7 cellular contexts compared by ENCODE assay signal in the genomic region with DNA sequence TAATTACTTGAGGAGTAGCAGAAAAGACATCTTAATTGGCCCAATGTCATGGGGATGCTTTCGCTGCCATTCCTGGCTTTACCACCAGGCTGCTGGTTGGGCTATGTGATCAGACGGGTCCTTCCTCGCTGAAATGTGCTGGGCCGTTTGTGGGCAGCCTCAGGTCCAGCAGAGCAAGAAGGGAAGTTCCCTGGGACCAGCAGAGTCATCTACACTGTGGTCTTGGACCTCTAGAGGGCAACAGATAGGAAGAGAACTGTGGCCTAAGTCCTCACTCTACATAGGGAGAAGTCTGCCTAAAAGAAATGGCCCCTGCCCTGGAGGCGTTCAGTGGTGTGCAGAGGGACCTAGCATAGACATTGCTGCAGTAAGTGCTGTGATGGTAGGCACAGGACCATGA. TPM values are rescaled to one million over a fixed set of nuclear protein-coding genes. Genes with fewer than 3 reads are reported as not detected.
DNase-seq lines count a peak whose midpoint lies in the region; ATAC-seq, FAIRE-seq and TF ChIP-seq lines count a peak whose summit lies in the region.

No MANE protein-coding gene starts in this region.

- TF ChIP-seq CTCF in GM13977 (IDR thresholded peaks at IDR 0.05; ENCODE audit: extremely low read depth, insufficient read depth, missing control alignments) (peak; percentile 43), LNCAP (IDR thresholded peaks at IDR 0.05) (0 out of 2 replicates have a peak, but pooled peaks have one; percentile 20)

- H3K4me3 Mint-ChIP-seq in activated T-helper 17 cell treated with anti-CD3 and anti-CD28 coated beads, Interleukin-2, amount 50 U/mL, for 72 hours = peak overlapping the region; percentile 93
- H3K4me3 Mint-ChIP-seq in stimulated activated naive CD8-positive, alpha-beta T cell treated with anti-CD3 and anti-CD28 coated beads, Interleukin-15, Interleukin-2, amounts not matched to agents 100 ng/mL and 50 ng/mL, for 24 hours = peak overlapping the region; percentile 84

- peak overlapping the region; percentile 95 for H3K27ac Mint-ChIP-seq in activated T-helper 17 cell treated with anti-CD3 and anti-CD28 coated beads, Interleukin-2, amount 50 U/mL, for 72 hours
- peak overlapping the region; percentile 93 for H3K27ac Mint-ChIP-seq in stimulated activated naive CD8-positive, alpha-beta T cell treated with anti-CD3 and anti-CD28 coated beads, Interleukin-15, Interleukin-2, amounts not matched to agents 100 ng/mL and 50 ng/mL, for 24 hours

- in situ Hi-C loops in GM13977 (cut with MboI; ENCODE audit: low pct_unique_long_range_greater_than_20kb, low sequenced_read_pairs, unreplicated experiment) = no loop called here

- no peak for FAIRE-seq in urothelium cell line (lab: Jason Lieb, UNC)

- H3K36me3 Mint-ChIP-seq in activated T-helper 17 cell treated with anti-CD3 and anti-CD28 coated beads, Interleukin-2, amount 50 U/mL, for 72 hours (ENCODE audit: low read depth) = peaks cover 99% of the 10 kb centered on the region
- peaks cover 55% of the 10 kb centered on the region for H3K36me3 Mint-ChIP-seq in stimulated activated naive CD8-positive, alpha-beta T cell treated with anti-CD3 and anti-CD28 coated beads, Interleukin-15, Interleukin-2, amounts not matched to agents 100 ng/mL and 50 ng/mL, for 24 hours (ENCODE audit: low read depth)

- peaks cover 73% of the 10 kb centered on the region for H3K4me1 Mint-ChIP-seq in activated T-helper 17 cell treated with anti-CD3 and anti-CD28 coated beads, Interleukin-2, amount 50 U/mL, for 72 hours
- H3K4me1 Mint-ChIP-seq in stimulated activated naive CD8-positive, alpha-beta T cell treated with anti-CD3 and anti-CD28 coated beads, Interleukin-15, Interleukin-2, amounts not matched to agents 100 ng/mL and 50 ng/mL, for 24 hours (ENCODE audit: low read depth) = peaks cover 99% of the 10 kb centered on the region

- H3K9me3 Mint-ChIP-seq in activated T-helper 17 cell treated with anti-CD3 and anti-CD28 coated beads, Interleukin-2, amount 50 U/mL, for 72 hours = no peaks in the 10 kb centered on the region
- no peaks in the 10 kb centered on the region for H3K9me3 Mint-ChIP-seq in stimulated activated naive CD8-positive, alpha-beta T cell treated with anti-CD3 and anti-CD28 coated beads, Interleukin-15, Interleukin-2, amounts not matched to agents 100 ng/mL and 50 ng/mL, for 24 hours

- H3K27me3 Mint-ChIP-seq in activated T-helper 17 cell treated with anti-CD3 and anti-CD28 coated beads, Interleukin-2, amount 50 U/mL, for 72 hours = no peaks in the 10 kb centered on the region
- H3K27me3 Mint-ChIP-seq in stimulated activated naive CD8-positive, alpha-beta T cell treated with anti-CD3 and anti-CD28 coated beads, Interleukin-15, Interleukin-2, amounts not matched to agents 100 ng/mL and 50 ng/mL, for 24 hours = no peaks in the 10 kb centered on the region

- DNase-seq in GM13977 (ENCODE audit: low spot score) = peak; percentile 42
- DNase-seq in hepatic stellate cell (ENCODE audit: low spot score) = peak; percentile 26
- DNase-seq in urothelium cell line (ENCODE audit: low spot score) = no peak

- peak; percentile 54 for ATAC-seq in activated T-helper 17 cell treated with anti-CD3 and anti-CD28 coated beads, Interleukin-2, amount 50 U/mL, for 72 hours (replicated peaks)
- ATAC-seq in HG03521 (IDR thresholded peaks at IDR 0.05; ENCODE audit: unreplicated experiment) = no peak

RNA-seq across cellular contexts. Expression of a gene that starts 10.9 kb away (rescaled TPM):
- 100 to 1,000 TPM; 493 to 560 TPM for total RNA-seq in activated T-helper 17 cell treated with anti-CD3 and anti-CD28 coated beads, Interleukin-2, amount 50 U/mL, for 72 hours
